In the genomic region with DNA sequence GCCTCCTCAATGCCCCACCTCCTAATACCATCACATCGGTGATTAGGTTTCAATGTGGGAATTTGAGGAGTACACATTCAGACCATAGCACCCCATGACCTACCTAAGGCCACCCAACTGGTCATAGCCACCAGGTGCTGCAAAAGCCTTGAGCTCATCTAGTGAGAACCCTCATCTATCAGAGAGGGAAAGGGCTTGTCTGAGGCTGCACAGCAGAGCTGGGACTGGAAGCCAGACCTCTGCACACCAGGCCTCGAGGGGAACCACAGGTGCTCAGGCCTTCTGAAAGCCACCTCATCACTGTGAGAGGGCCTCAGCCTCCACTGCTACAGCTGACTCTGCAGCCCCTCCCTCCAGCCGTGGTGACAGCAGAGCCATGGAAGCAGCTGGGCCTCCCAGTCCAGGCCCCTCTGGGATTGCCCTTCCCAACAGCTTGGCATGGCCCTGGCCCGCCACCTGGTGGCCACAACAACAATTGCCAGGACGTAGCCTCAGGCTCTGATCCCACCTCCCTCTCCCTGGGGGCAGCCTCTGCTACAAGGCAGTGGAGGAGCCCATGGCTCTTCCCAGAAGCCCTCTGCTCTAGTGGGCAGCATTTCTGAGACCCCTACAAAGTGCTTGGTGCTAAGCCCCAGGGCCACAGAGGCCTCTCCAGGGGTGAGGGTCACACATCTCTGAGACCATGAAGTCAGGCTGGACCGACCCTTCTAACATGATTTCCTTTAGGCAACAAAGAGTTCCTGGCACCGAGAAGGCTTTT, we compare ENCODE assay signal across 9 cellular contexts. TPM values are rescaled to one million over a fixed set of nuclear protein-coding genes. Genes with fewer than 3 reads are reported as not detected.
DNase-seq lines count a peak whose midpoint lies in the region; ATAC-seq, FAIRE-seq and TF ChIP-seq lines count a peak whose summit lies in the region.
"Had no signal": no experiment of that assay in that cellular context is flagged by ENCODE, and none has a peak within 500 bp of the region (broad histone marks: within the 10 kb centered on the region; RNA-seq: fewer than 3 reads in every experiment).

No MANE protein-coding gene starts in this region.

- intact Hi-C loops in pancreas (cut with DNase I), result loop anchor here (5.0 to 10.0 kb wide), 6 partner anchors 168 to 227 kb away; a partner anchor contains a TSS

- H3K4me3 ChIP-seq in LNCaP clone FGC (ENCODE audit: low read depth, low read length), result no peak overlapping the region
- no peak overlapping the region for H3K4me3 ChIP-seq in gastroesophageal sphincter
- H3K4me3 ChIP-seq in pancreas, result no peak overlapping the region
- H3K4me3 ChIP-seq in upper lobe of left lung, result no peak overlapping the region

- H3K27ac ChIP-seq in RWPE1, result no peak overlapping the region
- H3K27ac ChIP-seq in gastroesophageal sphincter, result no peak overlapping the region
- no peak overlapping the region for H3K27ac ChIP-seq in pancreas
- no peak overlapping the region for H3K27ac ChIP-seq in upper lobe of left lung
- H3K27ac ChIP-seq: epithelial cell of prostate had no signal

- no peaks in the 10 kb centered on the region for H3K9me3 ChIP-seq in gastroesophageal sphincter
- H3K9me3 ChIP-seq in pancreas, result no peaks in the 10 kb centered on the region
- no peaks in the 10 kb centered on the region for H3K9me3 ChIP-seq in upper lobe of left lung

- TF ChIP-seq EP300 in gastroesophageal sphincter (IDR thresholded peaks at IDR 0.05) (no peak), upper lobe of left lung (IDR thresholded peaks at IDR 0.05) (no peak)

- ATAC-seq in gastroesophageal sphincter (peak; percentile 65), pancreas (peak; percentile 71 to 91 (median 88)), upper lobe of left lung (ENCODE audit: low FRiP score in 2 of 2) (peak; percentile 79 to 85), HG02884 (IDR thresholded peaks at IDR 0.05; ENCODE audit: unreplicated experiment) (no peak)

- H3K36me3 ChIP-seq in gastroesophageal sphincter (no peaks in the 10 kb centered on the region), pancreas (no peaks in the 10 kb centered on the region), upper lobe of left lung (no peaks in the 10 kb centered on the region)

- H3K4me1 ChIP-seq in gastroesophageal sphincter (peaks cover 0 to 9% (median 0%) of the 10 kb centered on the region in 3 donors), pancreas (no peaks in the 10 kb centered on the region), upper lobe of left lung (peaks cover 6 to 12% (median 11%) of the 10 kb centered on the region in 4 donors)

- no peak for FAIRE-seq in pancreas (lab: Jason Lieb, UNC)

- H3K27me3 ChIP-seq in gastroesophageal sphincter (peaks cover 37% of the 10 kb centered on the region), pancreas (no peaks in the 10 kb centered on the region), upper lobe of left lung (peaks cover 0 to 2% (median 0%) of the 10 kb centered on the region in 4 donors)

- peak; percentile 8 for DNase-seq in LNCaP clone FGC (ENCODE audit: low read depth)
- peak; percentile 63 for DNase-seq in RWPE1 (ENCODE audit: low spot score)
- DNase-seq in activated gamma-delta T cell (lab: John Stamatoyannopoulos, UW), result peak; percentile 29
- peak; percentile 52 to 90 (median 76) for DNase-seq in pancreas
- peak; percentile 74 to 89 for DNase-seq in upper lobe of left lung

- no peak for TF ChIP-seq POLR2A in gastroesophageal sphincter (IDR thresholded peaks at IDR 0.05)
- TF ChIP-seq POLR2A in upper lobe of left lung (IDR thresholded peaks at IDR 0.05), result no peak

- CTCF ChIA-PET in RWPE1 (lab: Yijun Ruan, JAX), result interaction anchor here (0.6 to 12.7 kb wide), 15 partner anchors 11 to 484 kb away, joined by 3 to 407 read pairs (median 4); no protein-coding TSS in a partner anchor

- POLR2A ChIA-PET in RWPE1 (lab: Yijun Ruan, JAX; ENCODE audit: low non-redundant PET), result no interaction called here

- WGBS in gastroesophageal sphincter (ENCODE audit: low coverage in 1 of 2), 2 donors, result 50% methylated on average over 3 of the region's 7 CpGs; no CpG with 5 or more reads in 1 of the 2 donors
- 37 to 39% methylated on average over 7 of the region's 7 CpGs for WGBS in pancreas, 2 donors
- 43 to 44% methylated on average over 7 of the region's 7 CpGs for WGBS in upper lobe of left lung, 2 donors

- TF ChIP-seq CTCF in GM12872 (IDR thresholded peaks at IDR 0.05; ENCODE audit: insufficient read depth, low read depth, low read length), result peak; percentile 92
- TF ChIP-seq CTCF in LNCaP clone FGC (IDR thresholded peaks at IDR 0.05; ENCODE audit: control insufficient read depth, extremely low read depth, insufficient read depth), result peak; percentile 97
- TF ChIP-seq CTCF in RWPE1 (conservative IDR thresholded peaks at IDR 0.05; ENCODE audit: low read depth), result peak; percentile 92
- peak; percentile 88 to 97 (median 94) for TF ChIP-seq CTCF in gastroesophageal sphincter (IDR thresholded peaks at IDR 0.05)
- TF ChIP-seq CTCF in pancreas (IDR thresholded peaks at IDR 0.05), result peak; percentile 84 to 92 (median 90)
- peak; percentile 88 to 97 (median 94) for TF ChIP-seq CTCF in upper lobe of left lung (IDR thresholded peaks at IDR 0.05)

RNA-seq across cellular contexts. Expression of a gene that starts 41.0 kb away (rescaled TPM):
- total RNA-seq in gastroesophageal sphincter, result 10 to 100 TPM; 26.4 to 57.2 (median 29.6) TPM
- 1 to 10 TPM; 5.5 to 8.5 (median 6.7) TPM for total RNA-seq in pancreas
- 1 to 10 TPM; 3.0 to 4.4 TPM for polyA plus RNA-seq in pancreas
- 10 to 100 TPM; 12.7 to 21.1 (median 16.0) TPM for total RNA-seq in upper lobe of left lung

Comparison
In these comparisons a context has a peak if more than half of its experiments do, and no peak if none do; other contexts are left out.
1. DNase-seq: peak in every context shown above with its lines; median percentile 82 in upper lobe of left lung; 76 in pancreas; 63 in RWPE1; 29 in activated gamma-delta T cell; 8 in LNCaP clone FGC.